ENCODE assay signal across 1 cellular context in genomic region chr17:48162946-48163506, GRCh38.
TF ChIP-seq lines count a peak whose summit lies in the region.

No MANE protein-coding gene starts in this region.

TF ChIP-seq in HepG2, 621 proteins besides CTCF, POLR2A, EP300 and RAD21 (continued from another document):
- TF ChIP-seq KLF12 (CRISPR knock-in tag; IDR thresholded peaks at IDR 0.05; ENCODE audit: borderline replicate concordance) (0 out of 2 replicates have a peak, but pooled peaks have one; percentile 45), ZFX (CRISPR knock-in tag; IDR thresholded peaks at IDR 0.05; ENCODE audit: low read depth) (peak; percentile 21; the same call in 1 of the 2 replicates), AHDC1 (CRISPR knock-in tag; IDR thresholded peaks at IDR 0.05; ENCODE audit: borderline replicate concordance) (peak; percentile 67; the same call in 1 of the 2 replicates), TCF7 (IDR thresholded peaks at IDR 0.05; ENCODE audit: low read depth) (no peak), ZNF280D (CRISPR knock-in tag; IDR thresholded peaks at IDR 0.05) (peak; percentile 65; the same call in 1 of the 2 replicates), TFDP2 (CRISPR knock-in tag; IDR thresholded peaks at IDR 0.05) (no peak), ZNF800 (CRISPR knock-in tag; IDR thresholded peaks at IDR 0.05) (no peak)
